ENCODE assay signal across 12 cellular contexts in the genomic region with DNA sequence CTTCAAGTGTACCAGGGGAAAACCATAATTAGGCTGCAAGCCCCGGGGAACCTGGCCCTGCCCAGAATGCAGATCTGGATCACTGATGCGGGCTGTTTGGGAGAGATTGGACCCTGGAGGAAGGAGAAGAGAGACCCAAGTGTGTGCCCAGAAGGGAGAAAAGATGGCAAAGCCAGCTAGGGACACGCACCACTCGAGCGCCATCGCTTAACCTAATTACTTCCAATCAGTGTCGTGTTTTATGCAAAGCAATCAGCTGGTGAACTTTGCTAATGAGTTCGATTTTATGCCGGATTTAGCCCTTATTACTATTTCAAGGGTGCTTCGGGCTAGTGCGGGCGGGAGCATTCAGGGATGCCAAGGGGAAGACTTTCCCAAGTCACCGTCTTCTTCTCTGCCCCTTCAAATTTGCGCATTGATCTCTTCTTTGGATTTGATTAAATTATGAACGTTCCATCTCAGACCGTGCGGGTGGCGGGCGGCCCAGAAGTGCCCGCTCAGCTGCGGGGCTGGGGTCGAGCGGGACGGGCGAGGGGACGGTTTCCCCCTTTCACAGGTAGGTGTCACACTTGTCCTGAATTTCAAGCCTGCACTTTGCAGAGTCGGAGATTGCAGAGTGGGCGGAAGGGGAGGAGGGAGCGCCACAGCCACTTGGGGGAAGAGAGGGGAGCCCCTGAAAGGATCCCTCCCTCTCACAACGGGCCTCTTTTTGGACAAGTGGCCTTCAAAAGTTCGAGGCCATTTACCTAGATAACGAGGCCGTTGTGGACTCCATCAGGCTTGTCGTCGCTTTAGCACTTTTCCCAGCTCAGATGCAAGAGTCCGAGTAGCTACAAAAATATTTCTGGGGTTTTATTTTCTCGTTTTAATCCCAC. TPM values are rescaled to one million over a fixed set of nuclear protein-coding genes. Genes with fewer than 3 reads are reported as not detected.
DNase-seq lines count a peak whose midpoint lies in the region; ATAC-seq and TF ChIP-seq lines count a peak whose summit lies in the region.
"Had no signal": no experiment of that assay in that cellular context is flagged by ENCODE, and none has a peak within 500 bp of the region (broad histone marks: within the 10 kb centered on the region; RNA-seq: fewer than 3 reads in every experiment).

No MANE protein-coding gene starts in this region.

- H3K36me3 ChIP-seq in PC-3 (ENCODE audit: low read depth, low read length): no peaks in the 10 kb centered on the region
- H3K36me3 ChIP-seq: BLaER1 treated with 17β-estradiol and CSF1 and Interleukin-3, amounts not matched to agents 10 nM and 100 nM had no signal

- H3K9ac ChIP-seq in PC-3 (ENCODE audit: low read length): no peak overlapping the region
- H3K9ac ChIP-seq: BLaER1 treated with 17β-estradiol and CSF1 and Interleukin-3, amounts not matched to agents 10 nM and 100 nM had no signal

- DNase-seq in activated CD4-positive, alpha-beta T cell treated with anti-CD3 and anti-CD28 coated beads, Interleukin-2, amount 10 ng/mL, durations not matched to agents 7 days and 5 days: no peak
- no peak for DNase-seq in activated CD4-positive, alpha-beta T cell treated with anti-CD3 and anti-CD28 coated beads, Interleukin-2, amount 50 U/mL, for 4 hours
- DNase-seq in PC-3 (no peak), glutamatergic neuron (peak; percentile 51), skeletal muscle cell (ENCODE audit: low read depth) (no peak)
- DNase-seq in stimulated activated CD8-positive, alpha-beta memory T cell treated with anti-CD3 and anti-CD28 coated beads, Interleukin-4, amount 100 ng/mL, for 48 hours: no peak
- DNase-seq: NCI-H1436; stimulated activated CD4-positive, alpha-beta T cell treated with anti-CD3 and anti-CD28 coated beads, Interleukin-4, amount 100 ng/mL, for 4 hours; SW 1271 had no signal

- H3K4me1 ChIP-seq in PC-3 (ENCODE audit: insufficient read depth, low read length): 0 out of 2 replicates have a peak, but pooled peaks cover 4% of the 10 kb centered on the region

- H3K4me3 ChIP-seq in PC-3 (ENCODE audit: low read length): no peak overlapping the region
- H3K4me3 ChIP-seq in skeletal muscle cell (ENCODE audit: low read depth, low read length): peak overlapping the region; percentile 29
- H3K4me3 ChIP-seq: BLaER1 treated with 17β-estradiol and CSF1 and Interleukin-3, amounts not matched to agents 10 nM and 100 nM had no signal

- H3K27me3 ChIP-seq in PC-3 (ENCODE audit: low read length): peaks cover 71% of the 10 kb centered on the region

- H2AFZ ChIP-seq in PC-3 (ENCODE audit: low read length): no peak overlapping the region

- H3K9me3 Mint-ChIP-seq in activated CD4-positive, alpha-beta T cell treated with anti-CD3 and anti-CD28 coated beads, Interleukin-2, amount 10 ng/mL, durations not matched to agents 7 days and 5 days: no peaks in the 10 kb centered on the region
- peaks cover 11% of the 10 kb centered on the region for H3K9me3 Mint-ChIP-seq in glutamatergic neuron (ENCODE audit: unreplicated experiment)

- peak overlapping the region; percentile 62 for H3K27ac Mint-ChIP-seq in activated CD4-positive, alpha-beta T cell treated with anti-CD3 and anti-CD28 coated beads, Interleukin-2, amount 10 ng/mL, durations not matched to agents 7 days and 5 days
- no peak overlapping the region for H3K27ac Mint-ChIP-seq in glutamatergic neuron (ENCODE audit: unreplicated experiment)

- no peaks in the 10 kb centered on the region for H4K20me1 ChIP-seq in PC-3 (ENCODE audit: low read length)

- intact Hi-C loops in PC-3 (cut with micrococcal nuclease): no loop called here

- H3K9me3 ChIP-seq in PC-3 (ENCODE audit: low read length): no peaks in the 10 kb centered on the region

- H3K27me3 Mint-ChIP-seq in activated CD4-positive, alpha-beta T cell treated with anti-CD3 and anti-CD28 coated beads, Interleukin-2, amount 10 ng/mL, durations not matched to agents 7 days and 5 days: peaks cover 75% of the 10 kb centered on the region
- peaks cover 31% of the 10 kb centered on the region for H3K27me3 Mint-ChIP-seq in glutamatergic neuron (ENCODE audit: unreplicated experiment)

- CTCF ChIA-PET in activated CD4-positive, alpha-beta T cell treated with anti-CD3 and anti-CD28 coated beads, Interleukin-2, amount 10 ng/mL, durations not matched to agents 7 days and 5 days (lab: Charles Lee): interaction anchor here (1.0 kb wide), 1 partner anchor 636 kb away, joined by 3 read pairs; no protein-coding TSS in a partner anchor
- CTCF ChIA-PET in PC-3 (lab: Charles Lee): no interaction called here

- H3K4me3 Mint-ChIP-seq in activated CD4-positive, alpha-beta T cell treated with anti-CD3 and anti-CD28 coated beads, Interleukin-2, amount 10 ng/mL, durations not matched to agents 7 days and 5 days: no peak overlapping the region
- peak overlapping the region; percentile 80 for H3K4me3 Mint-ChIP-seq in glutamatergic neuron (ENCODE audit: unreplicated experiment)

- H3K4me2 ChIP-seq in PC-3 (ENCODE audit: low read length): no peak overlapping the region

- no peaks in the 10 kb centered on the region for H3K9me2 ChIP-seq in PC-3 (replicated peaks; ENCODE audit: low read length)

- peaks cover 9% of the 10 kb centered on the region for H3K36me3 Mint-ChIP-seq in activated CD4-positive, alpha-beta T cell treated with anti-CD3 and anti-CD28 coated beads, Interleukin-2, amount 10 ng/mL, durations not matched to agents 7 days and 5 days (ENCODE audit: low read depth)
- no peaks in the 10 kb centered on the region for H3K36me3 Mint-ChIP-seq in glutamatergic neuron (ENCODE audit: unreplicated experiment)

- no peaks in the 10 kb centered on the region for H3F3A ChIP-seq in PC-3 (ENCODE audit: low read length, unreplicated experiment)

- BruUV-seq in PC-3 (replicated peaks; lab: Mats Ljungman, UMichigan): no TSS peak

- ATAC-seq in PC-3 (no peak), GM18868 (IDR thresholded peaks at IDR 0.05; ENCODE audit: unreplicated experiment) (no peak), HG03025 (IDR thresholded peaks at IDR 0.05; ENCODE audit: low FRiP score, unreplicated experiment) (no peak)

- POLR2A ChIA-PET in activated CD4-positive, alpha-beta T cell treated with anti-CD3 and anti-CD28 coated beads, Interleukin-2, amount 10 ng/mL, durations not matched to agents 7 days and 5 days (lab: Charles Lee): no interaction called here
- POLR2A ChIA-PET in PC-3 (lab: Charles Lee; ENCODE audit: unreplicated experiment): no interaction called here

- H3K27ac ChIP-seq in PC-3 (ENCODE audit: low read length): no peak overlapping the region
- H3K27ac ChIP-seq: BLaER1 treated with 17β-estradiol and CSF1 and Interleukin-3, amounts not matched to agents 10 nM and 100 nM had no signal

- no peaks in the 10 kb centered on the region for H3K79me2 ChIP-seq in PC-3 (ENCODE audit: low read length)

- peaks cover 20% of the 10 kb centered on the region for H3K4me1 Mint-ChIP-seq in activated CD4-positive, alpha-beta T cell treated with anti-CD3 and anti-CD28 coated beads, Interleukin-2, amount 10 ng/mL, durations not matched to agents 7 days and 5 days
- H3K4me1 Mint-ChIP-seq in glutamatergic neuron (ENCODE audit: low read depth, unreplicated experiment): peaks cover 21% of the 10 kb centered on the region

- TF ChIP-seq CTCF in PC-3 (conservative IDR thresholded peaks at IDR 0.05; ENCODE audit: low read depth, low read length) (0 out of 2 replicates have a peak, but pooled peaks have one; percentile 16), glutamatergic neuron (IDR thresholded peaks at IDR 0.05; ENCODE audit: partially characterized antibody, unreplicated experiment) (no peak)

RNA-seq across cellular contexts. Expression of gene IRX5, which starts 4.1 kb away (rescaled TPM):
- total RNA-seq in activated CD4-positive, alpha-beta T cell treated with anti-CD3 and anti-CD28 coated beads, Interleukin-2, amount 10 ng/mL, durations not matched to agents 7 days and 5 days: under 1 TPM; 0.12 to 0.17 TPM
- total RNA-seq in PC-3 (2014; rRNA removed): 0.22 TPM in 1 of 2 replicates, not detected in the other
- 4.7 TPM for total RNA-seq in glutamatergic neuron (ENCODE audit: unreplicated experiment)
